Comparison of ENCODE assay signal across 10 cellular contexts in genomic region chr12:107891967-107892366, GRCh38.
DNase-seq lines count a peak whose midpoint lies in the region; ATAC-seq and TF ChIP-seq lines count a peak whose summit lies in the region.
"Had no signal": no experiment of that assay in that cellular context is flagged by ENCODE, and none has a peak within 500 bp of the region (broad histone marks: within the 10 kb centered on the region; RNA-seq: fewer than 3 reads in every experiment).

No MANE protein-coding gene starts in this region.

- ATAC-seq in HG02623 (IDR thresholded peaks at IDR 0.05; ENCODE audit: unreplicated experiment) (no peak), HG02798 (IDR thresholded peaks at IDR 0.05; ENCODE audit: poor library complexity, unreplicated experiment) (no peak)

- TF ChIP-seq CTCF in AG09309 (IDR thresholded peaks at IDR 0.05; ENCODE audit: control insufficient read depth, insufficient read depth, low read depth, low read length, missing control alignments): peak; percentile 29
- peak; percentile 42 for TF ChIP-seq CTCF in GM13977 (IDR thresholded peaks at IDR 0.05; ENCODE audit: extremely low read depth, insufficient read depth, missing control alignments)
- TF ChIP-seq CTCF in fibroblast of pulmonary artery (IDR thresholded peaks at IDR 0.05; ENCODE audit: low read length, missing control alignments): peak; percentile 28

- in situ Hi-C loops in GM13977 (cut with MboI; ENCODE audit: low pct_unique_long_range_greater_than_20kb, low sequenced_read_pairs, unreplicated experiment): no loop called here

- H3K4me3 ChIP-seq in AG09309 (ENCODE audit: control insufficient read depth, low read depth, low read length): no peak overlapping the region
- no peak overlapping the region for H3K4me3 ChIP-seq in fibroblast of pulmonary artery (replicated peaks; ENCODE audit: low read depth, low read length)

- DNase-seq in AG09309 (ENCODE audit: low read depth) (no peak), GM13977 (ENCODE audit: low spot score) (no peak), OCI-M1 (lab: John Stamatoyannopoulos, UW) (peak; percentile 26), fibroblast of pulmonary artery (ENCODE audit: low read depth) (peak; percentile 20), SK-N-DZ (ENCODE audit: low spot score) (no peak), NCI-H2029 treated with DMSO at 0.1 percent for 48 hours (lab: John Stamatoyannopoulos, UW) (no peak)
- DNase-seq: activated CD4-positive, alpha-beta T cell treated with anti-CD3 and anti-CD28 coated beads for 48 hours; stimulated activated naive CD4-positive, alpha-beta T cell had no signal

Comparison
In these comparisons a context has a peak if more than half of its experiments do, and no peak if none do; other contexts are left out.
1. DNase-seq: peak in OCI-M1 (single experiment) and fibroblast of pulmonary artery (single experiment); none in AG09309 (single experiment), GM13977 (single experiment), SK-N-DZ (single experiment) and NCI-H2029 treated with DMSO at 0.1 percent for 48 hours (single experiment).
2. Peak in every context shown above with its lines, with median percentiles within 50 percentile points of each other: CTCF ChIP-seq.